ENCODE assay signal across 9 cellular contexts in the genomic region with DNA sequence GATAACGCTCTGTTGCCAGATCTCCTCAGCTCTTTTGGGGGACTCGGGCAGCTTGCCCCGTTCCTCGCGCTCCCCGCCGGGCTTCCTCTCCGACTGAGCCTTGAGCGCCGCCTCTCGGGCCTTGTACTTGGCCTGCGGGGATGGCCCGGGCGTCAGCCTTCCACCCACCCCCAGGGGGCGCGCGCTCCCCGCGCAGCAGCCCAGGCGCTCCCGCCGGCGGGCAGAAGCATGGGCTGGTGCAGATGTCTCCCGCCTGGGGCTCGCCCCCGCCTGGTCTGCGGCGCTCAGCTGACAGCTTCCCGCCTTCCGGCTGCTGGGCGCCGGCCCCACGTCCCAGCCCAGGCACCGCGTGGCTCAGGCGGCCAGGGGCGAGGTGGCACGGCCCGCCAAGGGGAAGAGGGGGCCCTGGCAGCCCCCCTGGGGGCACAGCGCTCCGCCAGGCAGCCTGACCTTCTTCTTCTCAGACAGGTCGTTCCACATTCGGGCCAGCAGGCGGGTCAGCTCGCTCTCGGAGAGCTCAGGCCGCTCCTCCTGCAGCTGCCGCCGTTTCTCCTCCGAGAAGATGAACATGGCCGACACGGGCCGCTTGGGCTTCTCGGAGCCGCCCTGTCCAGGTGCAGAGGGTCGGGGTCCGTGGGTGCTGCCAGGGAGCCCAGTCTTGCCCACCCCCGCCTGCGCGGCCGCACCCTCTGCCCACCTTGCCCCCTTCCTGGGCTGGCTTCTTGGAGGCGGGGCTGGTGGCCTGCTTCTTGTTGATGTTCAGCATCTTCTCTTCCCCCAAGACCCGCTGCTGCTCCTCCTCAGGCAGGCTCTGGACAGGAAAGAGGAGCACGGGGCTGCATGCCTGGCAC. TPM values are rescaled to one million over a fixed set of nuclear protein-coding genes. Genes with fewer than 3 reads are reported as not detected.
A peak's percentile ranks its signal among the peaks of the same experiment; 100 is the strongest.
DNase-seq lines count a peak whose midpoint lies in the region; ATAC-seq and TF ChIP-seq lines count a peak whose summit lies in the region.
"Had no signal": no experiment of that assay in that cellular context is flagged by ENCODE, and none has a peak within 500 bp of the region (broad histone marks: within the 10 kb centered on the region; RNA-seq: fewer than 3 reads in every experiment).

No MANE protein-coding gene starts in this region.

- peak; percentile 69 for ATAC-seq in GM19397 (IDR thresholded peaks at IDR 0.05; ENCODE audit: unreplicated experiment)

- H3K27me3 ChIP-seq in HUES6 (ENCODE audit: control insufficient read depth, insufficient read depth, low read length) (no peaks in the 10 kb centered on the region), parathyroid adenoma (ENCODE audit: control insufficient read depth, insufficient read depth, low read length) (no peaks in the 10 kb centered on the region), tibial nerve (no peaks in the 10 kb centered on the region)

- H3K27ac Mint-ChIP-seq in activated naive CD4-positive, alpha-beta T cell treated with anti-CD3 and anti-CD28 coated beads for 36 hours: peak overlapping the region; percentile 92

- H3K27me3 Mint-ChIP-seq in activated naive CD4-positive, alpha-beta T cell treated with anti-CD3 and anti-CD28 coated beads for 36 hours (ENCODE audit: low read depth): no peaks in the 10 kb centered on the region

- H3K9me3 Mint-ChIP-seq in activated naive CD4-positive, alpha-beta T cell treated with anti-CD3 and anti-CD28 coated beads for 36 hours: no peaks in the 10 kb centered on the region

- H3K27ac ChIP-seq in HUES6 (ENCODE audit: low read depth, low read length) (0 out of 2 replicates have a peak overlapping the region, but pooled peaks have one; percentile 28), parathyroid adenoma (no peak overlapping the region), tibial nerve (peak overlapping the region in 3 of 4 donors; percentile 54 to 84 (median 81))

- H3K4me1 ChIP-seq in HUES6 (ENCODE audit: control insufficient read depth, insufficient read depth, low read length) (peaks cover 12% of the 10 kb centered on the region), parathyroid adenoma (peaks cover 8% of the 10 kb centered on the region), tibial nerve (peaks cover 0 to 44% (median 12%) of the 10 kb centered on the region in 4 donors)

- TF ChIP-seq EP300 in tibial nerve (IDR thresholded peaks at IDR 0.05): peak in 1 of 2 donors; percentile 64

- H2AFZ ChIP-seq in parathyroid adenoma: peak overlapping the region; percentile 25

- CTCF ChIA-PET in activated naive CD4-positive, alpha-beta T cell treated with anti-CD3 and anti-CD28 coated beads for 36 hours (lab: Charles Lee): interaction anchor here (0.6 to 5.6 kb wide), 31 partner anchors 9 to 313 kb away, joined by 3 to 64 read pairs (median 5); a partner anchor contains a TSS

- peaks cover 18% of the 10 kb centered on the region for H3K79me2 ChIP-seq in parathyroid adenoma

- peaks cover 68% of the 10 kb centered on the region for H3K4me1 Mint-ChIP-seq in activated naive CD4-positive, alpha-beta T cell treated with anti-CD3 and anti-CD28 coated beads for 36 hours (ENCODE audit: low read depth)

- DNase-seq in C1 segment of cervical spinal cord (lab: John Stamatoyannopoulos, UW): peak in 13 of 14 donors; percentile 54 to 92 (median 81)
- peak; percentile 73 for DNase-seq in SK-MEL-5 (ENCODE audit: low read depth, low spot score)
- DNase-seq in activated naive CD4-positive, alpha-beta T cell treated with anti-CD3 and anti-CD28 coated beads for 36 hours: peak; percentile 93
- peak; percentile 83 for DNase-seq in glomerular visceral epithelial cell (ENCODE audit: extremely low spot score)
- DNase-seq in tibial nerve (ENCODE audit: low spot score in 2 of 2): peak; percentile 81 to 82

- TF ChIP-seq POLR2A in tibial nerve (IDR thresholded peaks at IDR 0.05): no peak

- H3K36me3 ChIP-seq in HUES6 (ENCODE audit: control insufficient read depth, insufficient read depth, low read length): peaks cover 80% of the 10 kb centered on the region
- H3K36me3 ChIP-seq in parathyroid adenoma (ENCODE audit: control insufficient read depth, insufficient read depth, low read length): no peaks in the 10 kb centered on the region
- peaks cover 2 to 89% (median 25%) of the 10 kb centered on the region in 3 donors for H3K36me3 ChIP-seq in tibial nerve

- peak overlapping the region; percentile 35 for H3K4me2 ChIP-seq in parathyroid adenoma (ENCODE audit: low read length)

- 12 to 51% methylated on average over 22 to 24 of the region's 64 CpGs for WGBS in tibial nerve, 2 donors

- TF ChIP-seq CTCF in parathyroid adenoma (IDR thresholded peaks at IDR 0.05) (peak; percentile 98), tibial nerve (IDR thresholded peaks at IDR 0.05) (peak; percentile 98 to 100 (median 99))

- intact Hi-C loops in activated naive CD4-positive, alpha-beta T cell treated with anti-CD3 and anti-CD28 coated beads for 36 hours (cut with micrococcal nuclease): loop anchor here (1.0 to 10.0 kb wide), 7 partner anchors 8 to 1014 kb away; a partner anchor contains a TSS

- H3K36me3 Mint-ChIP-seq in activated naive CD4-positive, alpha-beta T cell treated with anti-CD3 and anti-CD28 coated beads for 36 hours (ENCODE audit: low read depth): peaks cover 62% of the 10 kb centered on the region

- H3K9me3 ChIP-seq in HUES6 (ENCODE audit: control insufficient read depth, insufficient read depth, low read depth, low read length) (no peaks in the 10 kb centered on the region), parathyroid adenoma (ENCODE audit: control insufficient read depth, low read length) (no peaks in the 10 kb centered on the region), tibial nerve (no peaks in the 10 kb centered on the region)

- H3K4me3 ChIP-seq in HUES6 (ENCODE audit: low read depth, low read length): no peak overlapping the region
- H3K4me3 ChIP-seq in parathyroid adenoma (ENCODE audit: low read depth, low read length): no peak overlapping the region
- no peak overlapping the region for H3K4me3 ChIP-seq in tibial nerve

- H3K9ac ChIP-seq in HUES6 (ENCODE audit: low read length) (peak overlapping the region; percentile 62), parathyroid adenoma (no peak overlapping the region)

- in situ Hi-C loops in SK-MEL-5 (cut with HindIII; ENCODE audit: low pct_unique_long_range_greater_than_20kb, low sequenced_read_pairs): no loop called here

- H3K4me3 Mint-ChIP-seq in activated naive CD4-positive, alpha-beta T cell treated with anti-CD3 and anti-CD28 coated beads for 36 hours: peak overlapping the region; percentile 62

RNA-seq across cellular contexts. Expression of a gene that starts 8.9 kb away (rescaled TPM):
- total RNA-seq in SK-MEL-5 (2014; rRNA removed; shearing (Covaris generic)): 52.9 and 59.1 TPM in 2 replicates
- polyA plus RNA-seq in SK-MEL-5 (2015; cell fraction: cytosol; rRNA removed): 63.3 and 77.7 TPM in 2 replicates
- 86.8 and 88.6 TPM in 2 replicates for polyA plus RNA-seq in SK-MEL-5 (2015; cell fraction: nucleus; rRNA removed)
- 10 to 100 TPM; 91.8 to 92.6 TPM for total RNA-seq in activated naive CD4-positive, alpha-beta T cell treated with anti-CD3 and anti-CD28 coated beads for 36 hours
- 10 to 100 TPM; 65.7 to 71.9 (median 69.3) TPM for total RNA-seq in tibial nerve

RNA-seq across cellular contexts. Expression of a gene that starts 10.9 kb away (rescaled TPM):
- total RNA-seq in SK-MEL-5 (2014; rRNA removed; shearing (Covaris generic)): 28.8 and 29.9 TPM in 2 replicates
- polyA plus RNA-seq in SK-MEL-5 (2015; cell fraction: cytosol; rRNA removed): 46.8 and 55.0 TPM in 2 replicates
- 101 and 120 TPM in 2 replicates for polyA plus RNA-seq in SK-MEL-5 (2015; cell fraction: nucleus; rRNA removed)
- total RNA-seq in activated naive CD4-positive, alpha-beta T cell treated with anti-CD3 and anti-CD28 coated beads for 36 hours: 10 to 100 TPM; 53.3 to 53.9 TPM
- 10 to 100 TPM; 40.9 to 60.4 (median 52.7) TPM for total RNA-seq in tibial nerve

RNA-seq across cellular contexts. Expression of a gene that starts 23.8 kb away (rescaled TPM):
- 25.7 and 27.0 TPM in 2 replicates for total RNA-seq in SK-MEL-5 (2014; rRNA removed; shearing (Covaris generic))
- 33.8 and 36.9 TPM in 2 replicates for polyA plus RNA-seq in SK-MEL-5 (2015; cell fraction: cytosol; rRNA removed)
- 123 and 129 TPM in 2 replicates for polyA plus RNA-seq in SK-MEL-5 (2015; cell fraction: nucleus; rRNA removed)
- 10 to 100 TPM; 21.2 to 22.9 TPM for total RNA-seq in activated naive CD4-positive, alpha-beta T cell treated with anti-CD3 and anti-CD28 coated beads for 36 hours
- total RNA-seq in tibial nerve: 10 to 100 TPM; 28.6 to 41.2 (median 35.6) TPM

RNA-seq across cellular contexts. Expression of a gene that starts 40.1 kb away (rescaled TPM):
- not detected in 2 replicates for total RNA-seq in SK-MEL-5 (2014; rRNA removed; shearing (Covaris generic))
- polyA plus RNA-seq in SK-MEL-5 (2015; cell fraction: cytosol; rRNA removed): not detected in 2 replicates
- polyA plus RNA-seq in SK-MEL-5 (2015; cell fraction: nucleus; rRNA removed): 0.64 TPM in 1 of 2 replicates, not detected in the other
- under 1 TPM in 1 of 2 experiments, not detected in 1; 0.12 TPM for total RNA-seq in activated naive CD4-positive, alpha-beta T cell treated with anti-CD3 and anti-CD28 coated beads for 36 hours
- total RNA-seq in tibial nerve: 1 to 10 TPM in 1 of 4 donors, not detected in 3; 2.7 TPM

RNA-seq across cellular contexts. Expression of a gene that starts 57.4 kb away (rescaled TPM):
- total RNA-seq in SK-MEL-5 (2014; rRNA removed; shearing (Covaris generic)): 0.05 TPM in 1 of 2 replicates, not detected in the other
- polyA plus RNA-seq in SK-MEL-5 (2015; cell fraction: cytosol; rRNA removed): not detected in 2 replicates
- polyA plus RNA-seq in SK-MEL-5 (2015; cell fraction: nucleus; rRNA removed): not detected in 2 replicates
- total RNA-seq in activated naive CD4-positive, alpha-beta T cell treated with anti-CD3 and anti-CD28 coated beads for 36 hours: not detected
- under 1 TPM in 1 of 4 donors, not detected in 3; 0.21 TPM for total RNA-seq in tibial nerve
- total RNA-seq: T-helper 2 cell treated with Interferon-gamma antibody and Interleukin-4, amounts not matched to agents 100 ng/mL and 5 ng/mL, for 36 hours had no signal
